Comparison of ENCODE assay signal across 7 cellular contexts in genomic region chr15:55407949-55408766, GRCh38. TPM values are rescaled to one million over a fixed set of nuclear protein-coding genes. Genes with fewer than 3 reads are reported as not detected.
DNase-seq lines count a peak whose midpoint lies in the region; ATAC-seq, FAIRE-seq and TF ChIP-seq lines count a peak whose summit lies in the region.

A gene with protein sequence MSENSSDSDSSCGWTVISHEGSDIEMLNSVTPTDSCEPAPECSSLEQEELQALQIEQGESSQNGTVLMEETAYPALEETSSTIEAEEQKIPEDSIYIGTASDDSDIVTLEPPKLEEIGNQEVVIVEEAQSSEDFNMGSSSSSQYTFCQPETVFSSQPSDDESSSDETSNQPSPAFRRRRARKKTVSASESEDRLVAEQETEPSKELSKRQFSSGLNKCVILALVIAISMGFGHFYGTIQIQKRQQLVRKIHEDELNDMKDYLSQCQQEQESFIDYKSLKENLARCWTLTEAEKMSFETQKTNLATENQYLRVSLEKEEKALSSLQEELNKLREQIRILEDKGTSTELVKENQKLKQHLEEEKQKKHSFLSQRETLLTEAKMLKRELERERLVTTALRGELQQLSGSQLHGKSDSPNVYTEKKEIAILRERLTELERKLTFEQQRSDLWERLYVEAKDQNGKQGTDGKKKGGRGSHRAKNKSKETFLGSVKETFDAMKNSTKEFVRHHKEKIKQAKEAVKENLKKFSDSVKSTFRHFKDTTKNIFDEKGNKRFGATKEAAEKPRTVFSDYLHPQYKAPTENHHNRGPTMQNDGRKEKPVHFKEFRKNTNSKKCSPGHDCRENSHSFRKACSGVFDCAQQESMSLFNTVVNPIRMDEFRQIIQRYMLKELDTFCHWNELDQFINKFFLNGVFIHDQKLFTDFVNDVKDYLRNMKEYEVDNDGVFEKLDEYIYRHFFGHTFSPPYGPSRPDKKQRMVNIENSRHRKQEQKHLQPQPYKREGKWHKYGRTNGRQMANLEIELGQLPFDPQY (minus strand): TSS chr15:55408359. CDS start chr15:55389424, 18,935 bp downstream.
A gene with protein sequence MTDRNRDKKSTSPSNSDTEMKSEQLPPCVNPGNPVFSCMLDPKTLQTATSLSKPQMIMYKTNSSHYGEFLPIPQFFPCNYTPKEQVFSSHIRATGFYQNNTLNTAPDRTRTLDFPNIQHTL (plus strand): TSS chr15:55408495. CDS start chr15:55408769, 274 bp downstream.

- H3K4me2 ChIP-seq in astrocyte (ENCODE audit: low read length) = peak within 1 kb of the TSS; percentile 94

- peak; percentile 83 for DNase-seq in NCI-H1694 treated with DMSO at 0.1 percent for 48 hours (lab: John Stamatoyannopoulos, UW)
- DNase-seq in T-helper 2 cell = peak; percentile 72 to 94 (median 82)
- peak; percentile 94 for DNase-seq in astrocyte (ENCODE audit: low read depth)
- peak; percentile 94 for DNase-seq in hepatic stellate cell (ENCODE audit: low spot score)

- H3K36me3 ChIP-seq in astrocyte (ENCODE audit: insufficient read depth, low read length) = no peaks in the 10 kb centered on the region
- no peaks in the 10 kb centered on the region for H3K36me3 ChIP-seq in rectal smooth muscle tissue (ENCODE audit: control insufficient read depth, insufficient read depth, low read length)

- no peaks in the 10 kb centered on the region for H3K27me3 Mint-ChIP-seq in astrocyte (ENCODE audit: low read depth, unreplicated experiment)

- peak within 1 kb of the TSS; percentile 81 for H3K27ac ChIP-seq in astrocyte (ENCODE audit: low read depth, low read length)
- H3K27ac ChIP-seq in rectal smooth muscle tissue (ENCODE audit: low read depth, low read length) = peak within 1 kb of the TSS; percentile 88

- ATAC-seq in HG02885 (IDR thresholded peaks at IDR 0.05; ENCODE audit: poor library complexity, unreplicated experiment) = peak; percentile 95

- TF ChIP-seq CTCF in astrocyte (IDR thresholded peaks at IDR 0.05; ENCODE audit: insufficient read depth, low read depth, low read length) = peak; percentile 40

- H3K27ac Mint-ChIP-seq in astrocyte (ENCODE audit: unreplicated experiment) = peak within 1 kb of the TSS; percentile 91

- H3K36me3 Mint-ChIP-seq in astrocyte (ENCODE audit: low read depth, unreplicated experiment) = no peaks in the 10 kb centered on the region

- peak; percentile 84 for TF ChIP-seq POLR2A in GM15510 (IDR thresholded peaks at IDR 0.05; ENCODE audit: borderline replicate concordance, extremely low read depth, insufficient read length)

- H3K27me3 ChIP-seq in astrocyte (ENCODE audit: insufficient read depth, low read length) (no peaks in the 10 kb centered on the region), rectal smooth muscle tissue (ENCODE audit: control insufficient read depth, insufficient read depth, low read length) (no peaks in the 10 kb centered on the region)

- peak within 1 kb of the TSS; percentile 88 for H3K9ac ChIP-seq in astrocyte (ENCODE audit: low read length)
- peak within 1 kb of the TSS; percentile 92 for H3K9ac ChIP-seq in rectal smooth muscle tissue (ENCODE audit: low read length)

- peaks cover 8% of the 10 kb centered on the region for H3K79me2 ChIP-seq in astrocyte (ENCODE audit: insufficient read depth, low read length)

- H3K4me3 ChIP-seq in astrocyte (ENCODE audit: insufficient read depth, low read depth, low read length) (peak within 1 kb of the TSS; percentile 83), rectal smooth muscle tissue (ENCODE audit: low read length) (peak within 1 kb of the TSS; percentile 99)

- H3K9me3 Mint-ChIP-seq in astrocyte (ENCODE audit: unreplicated experiment) = no peaks in the 10 kb centered on the region

- peaks cover 13% of the 10 kb centered on the region for H3K4me1 Mint-ChIP-seq in astrocyte (ENCODE audit: low read depth, unreplicated experiment)

- H3K4me1 ChIP-seq in astrocyte (ENCODE audit: insufficient read depth, low read length) (peaks cover 5% of the 10 kb centered on the region), rectal smooth muscle tissue (ENCODE audit: control insufficient read depth, insufficient read depth, low read length) (peaks cover 4% of the 10 kb centered on the region)

- H4K20me1 ChIP-seq in astrocyte (ENCODE audit: insufficient read depth, low read length) = no peaks in the 10 kb centered on the region

- H3K9me3 ChIP-seq in astrocyte (ENCODE audit: insufficient read depth, low read depth, low read length) = no peaks in the 10 kb centered on the region

- H2AFZ ChIP-seq in astrocyte (ENCODE audit: low read depth, low read length) = peak within 1 kb of the TSS; percentile 90

- peak within 1 kb of the TSS; percentile 93 for H3K4me3 Mint-ChIP-seq in astrocyte (ENCODE audit: unreplicated experiment)

- FAIRE-seq in astrocyte (lab: Jason Lieb, UNC) = no peak

RNA-seq across cellular contexts. Expression of the first gene that starts in this region (rescaled TPM):
- 56.3 and 63.1 TPM in 2 replicates for total RNA-seq in astrocyte

RNA-seq across cellular contexts. Expression of the second gene that starts in this region (rescaled TPM):
- total RNA-seq in astrocyte = 1.6 and 2.6 TPM in 2 replicates

Comparison
In these comparisons a context has a peak if more than half of its experiments do, and no peak if none do; other contexts are left out.
1. Peak in every context shown above with its lines: DNase-seq, ATAC-seq, H3K4me3 ChIP-seq and H3K27ac ChIP-seq.